In genomic region chr1:160607051-160608032, GRCh38 we compare ENCODE assay signal across 8 cellular contexts. TPM values are rescaled to one million over a fixed set of nuclear protein-coding genes. Genes with fewer than 3 reads are reported as not detected.
DNase-seq lines count a peak whose midpoint lies in the region; ATAC-seq and TF ChIP-seq lines count a peak whose summit lies in the region.

No MANE protein-coding gene starts in this region.

- H3K4me3 ChIP-seq in epithelial cell of esophagus (ENCODE audit: low read length), result no peak overlapping the region

- peak; percentile 77 for DNase-seq in DMS 273 (lab: John Stamatoyannopoulos, UW; ENCODE audit: unreplicated experiment)
- peak; percentile 8 for DNase-seq in NCI-H510A (lab: John Stamatoyannopoulos, UW)
- peak; percentile 67 for DNase-seq in activated CD4-positive, alpha-beta T cell treated with anti-CD3 and anti-CD28 coated beads for 48 hours
- DNase-seq in epithelial cell of esophagus (ENCODE audit: low read depth), result peak; percentile 88
- peak; percentile 67 for DNase-seq in mucosa of gallbladder (ENCODE audit: low spot score)
- no peak for DNase-seq in mesenteric fat pad (ENCODE audit: low spot score)

- TF ChIP-seq CTCF in epithelial cell of esophagus (IDR thresholded peaks at IDR 0.05; ENCODE audit: insufficient read depth, low read depth, low read length, missing control alignments), result peak; percentile 79

- ATAC-seq in GM19351 (IDR thresholded peaks at IDR 0.05; ENCODE audit: unreplicated experiment), result peak; percentile 77
- peak; percentile 68 for ATAC-seq in HG03442 (IDR thresholded peaks at IDR 0.05; ENCODE audit: unreplicated experiment)

RNA-seq across cellular contexts. Expression of gene CD84, which starts 28.0 kb away (rescaled TPM):
- total RNA-seq in mucosa of gallbladder, result 11.9 TPM
- 17.1 TPM for total RNA-seq in mesenteric fat pad

RNA-seq across cellular contexts. Expression of gene SLAMF1, which starts 39.5 kb away (rescaled TPM):
- total RNA-seq in mucosa of gallbladder (2.8 TPM), mesenteric fat pad (0.84 TPM)
